26 cellular contexts compared by ENCODE assay signal in the genomic region with DNA sequence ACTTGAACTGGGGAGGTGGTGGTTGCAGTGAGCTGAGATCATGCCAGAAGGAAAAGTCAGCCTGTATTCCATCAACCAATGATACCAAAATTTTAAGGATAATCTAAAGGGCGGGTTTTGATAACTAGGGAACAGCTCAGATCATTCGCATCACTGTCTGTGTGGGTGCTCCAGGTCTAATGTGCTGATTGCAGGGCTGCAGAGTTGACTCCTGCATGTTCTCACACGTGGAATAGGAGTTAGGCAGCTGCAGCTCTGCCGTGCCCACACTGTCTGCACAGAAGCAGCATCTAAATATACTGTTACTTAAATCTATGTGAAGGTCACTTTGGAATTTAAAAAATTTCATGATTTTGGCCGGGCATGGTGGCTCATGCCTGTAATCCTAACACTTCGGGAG.
"Had no signal": no experiment of that assay in that cellular context is flagged by ENCODE, and none has a peak within 500 bp of the region (broad histone marks: within the 10 kb centered on the region; RNA-seq: fewer than 3 reads in every experiment).

No MANE protein-coding gene starts in this region.

- DNase-seq: activated effector memory CD4-positive, alpha-beta T cell treated with anti-CD3 and anti-CD28 coated beads, Interleukin-2, amount 50 U/mL, for 16 hours; activated effector memory CD4-positive, alpha-beta T cell treated with Interleukin-2 at 50 U/mL for 16 hours; activated gamma-delta T cell; activated gamma-delta T cell treated with Interleukin-2 at 50 U/mL for 16 hours; activated naive CD4-positive, alpha-beta T cell; activated naive CD4-positive, alpha-beta T cell treated with anti-CD3 and anti-CD28 coated beads for 36 hours; activated naive CD4-positive, alpha-beta T cell treated with anti-CD3 and anti-CD28 coated beads, Interleukin-2, amount 10 ng/mL, durations not matched to agents 7 days and 5 days; activated naive CD4-positive, alpha-beta T cell treated with anti-CD3 and anti-CD28 coated beads, Interleukin-2, amount 50 U/mL, for 16 hours; activated naive CD4-positive, alpha-beta T cell treated with Interleukin-2 at 50 U/mL for 16 hours; activated naive CD8-positive, alpha-beta T cell treated with anti-CD3 and anti-CD28 coated beads for 36 hours; activated naive CD8-positive, alpha-beta T cell treated with anti-CD3 and anti-CD28 coated beads, Interleukin-2, amount 10 ng/mL, durations not matched to agents 7 days and 5 days; activated naive CD8-positive, alpha-beta T cell treated with anti-CD3 and anti-CD28 coated beads, Interleukin-2, amount 50 U/mL, for 24 hours; activated T-cell treated with anti-CD3 and anti-CD28 coated beads, Interleukin-2, amount 50 U/mL, for 1 hour; activated T-cell treated with anti-CD3 and anti-CD28 coated beads, Interleukin-2, amount 50 U/mL, for 24 hours; activated T-cell treated with anti-CD3 and anti-CD28 coated beads, Interleukin-2, amount 50 U/mL, for 4 hours; activated T-cell treated with anti-CD3 and anti-CD28 coated beads, Interleukin-2, amount 50 U/mL, for 48 hours; activated T-cell treated with anti-CD3 and anti-CD28 coated beads, Interleukin-2, amount 50 U/mL, for 72 hours; adrenal gland; amniotic stem cell; amygdala; anterior cingulate cortex; aorta; body of pancreas; brain microvascular endothelial cell; central memory CD4-positive, alpha-beta T cell; cerebellar nuclear complex had no signal
